Comparison of ENCODE assay signal across 29 cellular contexts in the genomic region with DNA sequence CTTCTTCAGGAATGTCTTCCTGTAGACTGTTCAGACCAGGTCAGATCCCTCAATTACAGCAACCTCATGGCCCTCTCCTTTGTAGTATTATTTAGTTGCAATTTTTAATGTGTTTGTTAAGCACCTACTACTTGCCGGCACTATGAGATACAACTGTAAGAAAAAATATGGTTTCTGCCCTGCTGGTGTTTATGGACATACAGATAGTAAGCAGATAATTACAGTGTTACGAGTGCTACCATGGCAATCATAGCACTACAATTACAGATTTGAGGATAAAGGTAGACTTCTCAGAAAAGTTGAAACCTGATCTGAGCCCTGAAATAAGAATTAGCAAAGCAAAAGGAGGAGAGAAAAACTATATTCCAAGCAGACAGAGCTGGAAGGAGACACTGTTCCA. TPM values are rescaled to one million over a fixed set of nuclear protein-coding genes. Genes with fewer than 3 reads are reported as not detected.
DNase-seq lines count a peak whose midpoint lies in the region; ATAC-seq and TF ChIP-seq lines count a peak whose summit lies in the region.
"Had no signal": no experiment of that assay in that cellular context is flagged by ENCODE, and none has a peak within 500 bp of the region (broad histone marks: within the 10 kb centered on the region; RNA-seq: fewer than 3 reads in every experiment).

No MANE protein-coding gene starts in this region.

- no peak overlapping the region for H4K5ac ChIP-seq in mesendoderm (ENCODE audit: low read length)

- H2BK120ac ChIP-seq in mesendoderm (ENCODE audit: low read depth, low read length), result no peak overlapping the region

- DNase-seq in activated CD4-positive, alpha-beta T cell treated with anti-CD3 and anti-CD28 coated beads, Interleukin-2, amount 10 ng/mL, durations not matched to agents 24 days and 14 days, result no peak
- no peak for DNase-seq in activated CD4-positive, alpha-beta T cell treated with anti-CD3 and anti-CD28 coated beads, Interleukin-2, amount 50 U/mL, for 4 hours
- DNase-seq in RWPE1 (ENCODE audit: low spot score) (no peak), epithelial cell of prostate (ENCODE audit: low read depth, low spot score) (no peak), mesendoderm (no peak)
- DNase-seq: activated CD4-positive, alpha-beta T cell treated with anti-CD3 and anti-CD28 coated beads for 48 hours; aorta; BE2C; caudate nucleus; dermis blood vessel endothelial cell; EL; H9; kidney glomerular epithelial cell; NCI-H1092; NCI-H1930; NCI-H510A; occipital lobe; SIG-M5; stimulated activated CD4-positive, alpha-beta T cell treated with anti-CD3 and anti-CD28 coated beads, Interleukin-1b, Interleukin-23, amount 100 ng/mL, for 48 hours; uterus had no signal

- H3K79me2 ChIP-seq in mesendoderm (ENCODE audit: control insufficient read depth, insufficient read depth, low read length), result peaks cover 16% of the 10 kb centered on the region

- H2BK15ac ChIP-seq in mesendoderm (replicated peaks; ENCODE audit: low read depth), result no peak overlapping the region

- intact Hi-C loops in activated CD4-positive, alpha-beta T cell treated with anti-CD3 and anti-CD28 coated beads, Interleukin-2, amount 10 ng/mL, durations not matched to agents 24 days and 14 days (cut with micrococcal nuclease), result loop anchor here (5.0 kb wide), 1 partner anchor 106 kb away; no protein-coding TSS in a partner anchor

- H3K9me3 ChIP-seq in thymus (ENCODE audit: control insufficient read depth), result no peaks in the 10 kb centered on the region
- H3K9me3 ChIP-seq: BE2C, uterus had no signal

- peaks cover 34% of the 10 kb centered on the region for H3K4me1 Mint-ChIP-seq in activated CD4-positive, alpha-beta T cell treated with anti-CD3 and anti-CD28 coated beads, Interleukin-2, amount 10 ng/mL, durations not matched to agents 24 days and 14 days

- no peak overlapping the region for H3K4me3 ChIP-seq in thymus (ENCODE audit: low read length)
- H3K4me3 ChIP-seq in mesendoderm (ENCODE audit: low read length), result no peak overlapping the region
- H3K4me3 ChIP-seq: lung, skin epidermis, uterus had no signal

- POLR2A ChIA-PET in RWPE1 (lab: Yijun Ruan, JAX; ENCODE audit: low non-redundant PET), result no interaction called here

- H3K27ac ChIP-seq in RWPE1 (peak overlapping the region; percentile 86), epithelial cell of prostate (peak overlapping the region; percentile 60), thymus (ENCODE audit: low read depth) (peak overlapping the region; percentile 2), mesendoderm (ENCODE audit: low read depth, low read length) (no peak overlapping the region)
- H3K27ac ChIP-seq: HL-60, uterus had no signal

- peaks cover 3% of the 10 kb centered on the region for H3K79me1 ChIP-seq in mesendoderm (ENCODE audit: low read length)

- H3K4me2 ChIP-seq in mesendoderm (ENCODE audit: low read length), result no peak overlapping the region

- H3K27me3 ChIP-seq in thymus (ENCODE audit: control insufficient read depth, insufficient read depth) (no peaks in the 10 kb centered on the region), mesendoderm (ENCODE audit: insufficient read depth, low read length, poor library complexity) (no peaks in the 10 kb centered on the region)
- H3K27me3 ChIP-seq: BE2C, uterus had no signal

- H2BK5ac ChIP-seq in mesendoderm (ENCODE audit: low read length), result no peak overlapping the region

- peak overlapping the region; percentile 10 for H3K27ac Mint-ChIP-seq in activated CD4-positive, alpha-beta T cell treated with anti-CD3 and anti-CD28 coated beads, Interleukin-2, amount 10 ng/mL, durations not matched to agents 24 days and 14 days
- H3K27ac Mint-ChIP-seq: activated naive CD4-positive, alpha-beta T cell treated with anti-CD3 and anti-CD28 coated beads, Interleukin-2, amount 50 U/mL, for 24 hours; activated T-helper 1 cell treated with anti-CD3 and anti-CD28 coated beads, Interleukin-12 subunit alpha, Interleukin-12 subunit beta, Interleukin-2, Interleukin-4 antibody, amounts not matched to agents 30 ng/mL and 10 ng/mL and 1 ng/mL, durations not matched to agents 14 hours and 24 hours and 36 hours had no signal

- H3K4me1 ChIP-seq in thymus (ENCODE audit: control insufficient read depth, insufficient read depth, low read length), result peaks cover 10% of the 10 kb centered on the region
- no peaks in the 10 kb centered on the region for H3K4me1 ChIP-seq in mesendoderm (ENCODE audit: control insufficient read depth, low read depth, low read length)
- H3K4me1 ChIP-seq: uterus had no signal

- CTCF ChIA-PET in RWPE1 (lab: Yijun Ruan, JAX), result interaction anchor here (0.5 kb wide), 1 partner anchor 15 kb away, joined by 3 read pairs; no protein-coding TSS in a partner anchor

- H3K9ac ChIP-seq in mesendoderm (ENCODE audit: low read length), result no peak overlapping the region

- no peaks in the 10 kb centered on the region for H3K9me3 Mint-ChIP-seq in activated CD4-positive, alpha-beta T cell treated with anti-CD3 and anti-CD28 coated beads, Interleukin-2, amount 10 ng/mL, durations not matched to agents 24 days and 14 days
- H3K9me3 Mint-ChIP-seq: activated naive CD4-positive, alpha-beta T cell treated with anti-CD3 and anti-CD28 coated beads, Interleukin-2, amount 50 U/mL, for 24 hours; activated T-helper 1 cell treated with anti-CD3 and anti-CD28 coated beads, Interleukin-12 subunit alpha, Interleukin-12 subunit beta, Interleukin-2, Interleukin-4 antibody, amounts not matched to agents 30 ng/mL and 10 ng/mL and 1 ng/mL, durations not matched to agents 14 hours and 24 hours and 36 hours; H9 had no signal

- no peak overlapping the region for H3K18ac ChIP-seq in mesendoderm (ENCODE audit: low read length)

- H3K36me3 Mint-ChIP-seq in activated CD4-positive, alpha-beta T cell treated with anti-CD3 and anti-CD28 coated beads, Interleukin-2, amount 10 ng/mL, durations not matched to agents 24 days and 14 days (ENCODE audit: low read depth), result peaks cover 9% of the 10 kb centered on the region

- no peak overlapping the region for H3K4me3 Mint-ChIP-seq in activated CD4-positive, alpha-beta T cell treated with anti-CD3 and anti-CD28 coated beads, Interleukin-2, amount 10 ng/mL, durations not matched to agents 24 days and 14 days
- H3K4me3 Mint-ChIP-seq: activated naive CD4-positive, alpha-beta T cell treated with anti-CD3 and anti-CD28 coated beads, Interleukin-2, amount 50 U/mL, for 24 hours; activated T-helper 1 cell treated with anti-CD3 and anti-CD28 coated beads, Interleukin-12 subunit alpha, Interleukin-12 subunit beta, Interleukin-2, Interleukin-4 antibody, amounts not matched to agents 30 ng/mL and 10 ng/mL and 1 ng/mL, durations not matched to agents 14 hours and 24 hours and 36 hours; H9 had no signal

- ATAC-seq in GM21360 (IDR thresholded peaks at IDR 0.05; ENCODE audit: unreplicated experiment) (no peak), HG03045 (IDR thresholded peaks at IDR 0.05; ENCODE audit: unreplicated experiment) (no peak)

- no peak overlapping the region for H3K4ac ChIP-seq in mesendoderm (ENCODE audit: low read depth, low read length)

- WGBS in thymus, result 96% methylated on average over 2 of the region's 2 CpGs
- WGBS in mesendoderm (ENCODE audit: extremely low coverage, insufficient coverage, low lambda C conversion rate), result no CpG with 5 or more reads among the region's 2 CpGs

- TF ChIP-seq CTCF in RWPE1 (conservative IDR thresholded peaks at IDR 0.05; ENCODE audit: low read depth), result no peak

- no peak overlapping the region for H2AK5ac ChIP-seq in mesendoderm (ENCODE audit: low read length)

- no peaks in the 10 kb centered on the region for H3K27me3 Mint-ChIP-seq in activated CD4-positive, alpha-beta T cell treated with anti-CD3 and anti-CD28 coated beads, Interleukin-2, amount 10 ng/mL, durations not matched to agents 24 days and 14 days
- H3K27me3 Mint-ChIP-seq: activated naive CD4-positive, alpha-beta T cell treated with anti-CD3 and anti-CD28 coated beads, Interleukin-2, amount 50 U/mL, for 24 hours had no signal

- H3K56ac ChIP-seq in mesendoderm (ENCODE audit: low read length), result no peak overlapping the region

- no peaks in the 10 kb centered on the region for H3K36me3 ChIP-seq in thymus (ENCODE audit: control insufficient read depth, insufficient read depth)
- H3K36me3 ChIP-seq in mesendoderm (ENCODE audit: control insufficient read depth, insufficient read depth, low read length), result no peaks in the 10 kb centered on the region
- H3K36me3 ChIP-seq: uterus had no signal

- no peak overlapping the region for H4K8ac ChIP-seq in mesendoderm (ENCODE audit: low read depth, low read length)

- H3K23ac ChIP-seq in mesendoderm (ENCODE audit: low read length), result no peak overlapping the region

RNA-seq across cellular contexts. Expression of a gene that starts 2.8 kb away (rescaled TPM):
- total RNA-seq in activated CD4-positive, alpha-beta T cell treated with anti-CD3 and anti-CD28 coated beads, Interleukin-2, amount 10 ng/mL, durations not matched to agents 24 days and 14 days, result 7.0 and 7.1 TPM in 2 replicates
- 5.3 TPM for polyA plus RNA-seq in thymus
- 3.7 TPM for polyA plus RNA-seq in mesendoderm (2013, experiment 1 of 2)
- polyA plus RNA-seq in mesendoderm (2013, experiment 2 of 2), result 4.3 TPM

RNA-seq across cellular contexts. Expression of a gene that starts 3.1 kb away (rescaled TPM):
- total RNA-seq in activated CD4-positive, alpha-beta T cell treated with anti-CD3 and anti-CD28 coated beads, Interleukin-2, amount 10 ng/mL, durations not matched to agents 24 days and 14 days, result 138 and 149 TPM in 2 replicates
- 210 TPM for polyA plus RNA-seq in thymus
- polyA plus RNA-seq in mesendoderm (2013, experiment 1 of 2), result 39.0 TPM
- 37.3 TPM for polyA plus RNA-seq in mesendoderm (2013, experiment 2 of 2)

RNA-seq across cellular contexts. Expression of a gene that starts 19.7 kb away (rescaled TPM):
- 78.6 and 81.4 TPM in 2 replicates for total RNA-seq in activated CD4-positive, alpha-beta T cell treated with anti-CD3 and anti-CD28 coated beads, Interleukin-2, amount 10 ng/mL, durations not matched to agents 24 days and 14 days
- 104 TPM for polyA plus RNA-seq in thymus
- polyA plus RNA-seq in mesendoderm (2013, experiment 1 of 2), result 88.6 TPM
- 91.0 TPM for polyA plus RNA-seq in mesendoderm (2013, experiment 2 of 2)

RNA-seq across cellular contexts. Expression of a gene that starts 22.3 kb away (rescaled TPM):
- total RNA-seq in activated CD4-positive, alpha-beta T cell treated with anti-CD3 and anti-CD28 coated beads, Interleukin-2, amount 10 ng/mL, durations not matched to agents 24 days and 14 days, result not detected in 2 replicates
- polyA plus RNA-seq in thymus, result not detected
- polyA plus RNA-seq in mesendoderm (2013, experiment 1 of 2), result not detected
- not detected for polyA plus RNA-seq in mesendoderm (2013, experiment 2 of 2)
- total RNA-seq: activated T-helper 1 cell treated with anti-CD3 and anti-CD28 coated beads, Interleukin-12 subunit alpha, Interleukin-12 subunit beta, Interleukin-2, Interleukin-4 antibody, amounts not matched to agents 30 ng/mL and 10 ng/mL and 1 ng/mL, durations not matched to agents 14 hours and 24 hours and 36 hours; aorta; dermis blood vessel endothelial cell; H9; LHCN-M2; lung; occipital lobe; uterus had no signal
- polyA plus RNA-seq: aorta, lung had no signal

RNA-seq across cellular contexts. Expression of a gene that starts 29.1 kb away (rescaled TPM):
- total RNA-seq in activated CD4-positive, alpha-beta T cell treated with anti-CD3 and anti-CD28 coated beads, Interleukin-2, amount 10 ng/mL, durations not matched to agents 24 days and 14 days, result 52.1 and 54.9 TPM in 2 replicates
- polyA plus RNA-seq in thymus, result 56.3 TPM
- 96.5 TPM for polyA plus RNA-seq in mesendoderm (2013, experiment 1 of 2)
- 94.0 TPM for polyA plus RNA-seq in mesendoderm (2013, experiment 2 of 2)
